ENCODE assay signal across 1 cellular context in the genomic region with DNA sequence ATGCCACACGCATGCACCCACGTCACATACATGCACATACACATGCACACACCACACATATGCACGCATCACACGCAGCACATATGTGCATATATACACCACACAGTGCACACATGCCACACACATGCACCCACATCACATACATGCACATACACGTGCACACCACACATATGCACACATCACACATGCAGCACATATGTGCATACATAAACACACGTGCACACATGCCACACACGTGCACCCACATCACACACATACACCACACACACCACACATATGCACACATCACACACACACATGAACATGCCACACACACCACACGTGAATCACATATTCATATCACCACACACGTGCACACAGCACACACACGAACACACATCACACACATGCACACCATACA.
TF ChIP-seq lines count a peak whose summit lies in the region.

No MANE protein-coding gene starts in this region.

TF ChIP-seq in H1, 55 proteins besides CTCF, POLR2A, EP300 and RAD21:
- no peak for TF ChIP-seq SIX5 (IDR thresholded peaks at IDR 0.05; ENCODE audit: low read depth, low read length)
- TF ChIP-seq CEBPB (IDR thresholded peaks at IDR 0.05; ENCODE audit: low read depth, low read length), result no peak
- TF ChIP-seq JUND (IDR thresholded peaks at IDR 0.05; ENCODE audit: low read length), result no peak
- TF ChIP-seq TBP (IDR thresholded peaks at IDR 0.05; ENCODE audit: low read depth, low read length), result no peak
- no peak for TF ChIP-seq TAF1 (IDR thresholded peaks at IDR 0.05; ENCODE audit: low read depth, low read length)
- no peak for TF ChIP-seq CBX5 (IDR thresholded peaks at IDR 0.05; ENCODE audit: low read depth, low read length)
- no peak for TF ChIP-seq BCL11A (IDR thresholded peaks at IDR 0.05; ENCODE audit: low read depth in 2 of 2, low read length in 2 of 2)
- no peak for TF ChIP-seq SP4 (IDR thresholded peaks at IDR 0.05; ENCODE audit: low read length)
- no peak for TF ChIP-seq HDAC6 (IDR thresholded peaks at IDR 0.05; ENCODE audit: low read depth, low read length)
- TF ChIP-seq EZH2 (IDR thresholded peaks at IDR 0.05; ENCODE audit: low read depth, low read length, severe bottlenecking), result no peak
- TF ChIP-seq CHD2 (IDR thresholded peaks at IDR 0.05; ENCODE audit: low read length), result no peak
- no peak for TF ChIP-seq RNF2 (IDR thresholded peaks at IDR 0.05; ENCODE audit: borderline replicate concordance, low read depth, low read length, missing control alignments, poor library complexity, severe bottlenecking)
- TF ChIP-seq, protein P1, sequence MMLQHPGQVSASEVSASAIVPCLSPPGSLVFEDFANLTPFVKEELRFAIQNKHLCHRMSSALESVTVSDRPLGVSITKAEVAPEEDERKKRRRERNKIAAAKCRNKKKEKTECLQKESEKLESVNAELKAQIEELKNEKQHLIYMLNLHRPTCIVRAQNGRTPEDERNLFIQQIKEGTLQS (IDR thresholded peaks at IDR 0.05; ENCODE audit: insufficient read depth, low read depth, low read length), result no peak
- no peak for TF ChIP-seq SUZ12 (IDR thresholded peaks at IDR 0.05; ENCODE audit: low read length)
